ENCODE assay signal across 20 cellular contexts in genomic region chr18:75309564-75309963, GRCh38.
"Had no signal": no experiment of that assay in that cellular context is flagged by ENCODE, and none has a peak within 500 bp of the region (broad histone marks: within the 10 kb centered on the region; RNA-seq: fewer than 3 reads in every experiment).

No MANE protein-coding gene starts in this region.

- H3K36me3 ChIP-seq: adrenal gland, cardiac muscle cell, lower lobe of right lung, neural progenitor cell, ovary, spleen, upper lobe of left lung had no signal

- H3K27ac ChIP-seq: adrenal gland, cardiac muscle cell, lower lobe of right lung, neural progenitor cell, ovary, spleen, upper lobe of left lung had no signal

- H3K4me1 ChIP-seq: adrenal gland, lower lobe of right lung, neural progenitor cell, spleen, upper lobe of left lung had no signal

- DNase-seq: activated B cell treated with CpG ODN at 0.5 μM for 24 hours; activated CD4-positive, alpha-beta T cell treated with anti-CD3 and anti-CD28 coated beads for 48 hours; activated CD8-positive, alpha-beta T cell treated with anti-CD3 and anti-CD28 coated beads for 36 hours; activated effector memory CD4-positive, alpha-beta T cell treated with Interleukin-2 at 50 U/mL for 16 hours; activated T-cell treated with anti-CD3 and anti-CD28 coated beads, Interleukin-2, amount 50 U/mL, for 4 hours; adrenal gland; hypothalamus; lower lobe of right lung; midbrain; naive B cell; ovary; spleen; stimulated activated CD4-positive, alpha-beta T cell treated with anti-CD3 and anti-CD28 coated beads, Interleukin-1b, Interleukin-23, amount 100 ng/mL, for 48 hours; stimulated activated naive CD8-positive, alpha-beta T cell treated with anti-CD3 and anti-CD28 coated beads, Interleukin-15, amount 100 ng/mL, for 72 hours; T-helper 17 cell; upper lobe of left lung had no signal

- H3K4me3 ChIP-seq: adrenal gland, cardiac muscle cell, lower lobe of right lung, neural progenitor cell, ovary, spleen, upper lobe of left lung had no signal

- H3K9ac ChIP-seq: neural progenitor cell had no signal

- ATAC-seq: activated CD8-positive, alpha-beta T cell treated with anti-CD3 and anti-CD28 coated beads for 36 hours; activated T-cell treated with anti-CD3 and anti-CD28 coated beads, Interleukin-2, amount 50 U/mL, for 4 hours; lower lobe of right lung; sciatic nerve; stimulated activated naive CD8-positive, alpha-beta T cell treated with anti-CD3 and anti-CD28 coated beads, Interleukin-15, amount 100 ng/mL, for 72 hours; T-helper 17 cell had no signal

- H3K4me2 ChIP-seq: neural progenitor cell had no signal

- H3K9me3 ChIP-seq: adrenal gland, lower lobe of right lung, upper lobe of left lung had no signal

- FAIRE-seq: endometrium had no signal

- H2AFZ ChIP-seq: neural progenitor cell had no signal

- H3K27me3 ChIP-seq: adrenal gland, cardiac muscle cell, neural progenitor cell, ovary, spleen, upper lobe of left lung had no signal
